In the genomic region with DNA sequence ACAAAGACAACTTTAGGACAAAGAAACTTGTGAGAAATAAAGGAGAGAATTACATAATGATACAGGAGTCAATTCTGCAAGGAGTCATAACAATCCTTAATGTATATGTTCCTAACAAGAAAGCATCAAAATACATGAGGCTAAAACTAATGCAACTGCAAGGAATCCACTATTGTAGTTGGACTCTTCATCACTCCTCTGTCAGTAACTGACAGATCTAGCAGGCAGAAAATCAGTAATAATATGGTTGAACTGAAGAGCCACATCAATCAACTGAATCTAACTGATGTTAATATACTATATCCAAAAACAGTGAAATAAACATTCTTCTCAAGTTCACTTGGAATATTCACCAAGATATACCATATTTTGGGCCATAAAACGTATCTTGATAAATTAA, we compare ENCODE assay signal across 6 cellular contexts.
"Had no signal": no experiment of that assay in that cellular context is flagged by ENCODE, and none has a peak within 500 bp of the region (broad histone marks: within the 10 kb centered on the region; RNA-seq: fewer than 3 reads in every experiment).

No MANE protein-coding gene starts in this region.

- H3K4me3 Mint-ChIP-seq: IgD-negative memory B cell had no signal

- H3K27me3 Mint-ChIP-seq: IgD-negative memory B cell had no signal

- DNase-seq: IMR-90, KBM-7 had no signal

- H3K27ac ChIP-seq: HL-60 had no signal

- H3K36me3 Mint-ChIP-seq: IgD-negative memory B cell had no signal

- H3K4me3 ChIP-seq: K562 had no signal

- ATAC-seq: HepG2, K562 had no signal

- H3K27ac Mint-ChIP-seq: IgD-negative memory B cell had no signal

- H3K4me1 Mint-ChIP-seq: IgD-negative memory B cell had no signal
